9 cellular contexts compared by ENCODE assay signal in genomic region chr18:46264255-46264654, GRCh38.
DNase-seq lines count a peak whose midpoint lies in the region; ATAC-seq, FAIRE-seq and TF ChIP-seq lines count a peak whose summit lies in the region.
"Had no signal": no experiment of that assay in that cellular context is flagged by ENCODE, and none has a peak within 500 bp of the region (broad histone marks: within the 10 kb centered on the region; RNA-seq: fewer than 3 reads in every experiment).

No MANE protein-coding gene starts in this region.

- H3K36me3 Mint-ChIP-seq in CD8-positive, alpha-beta T cell: peaks cover 73% of the 10 kb centered on the region
- H3K36me3 Mint-ChIP-seq in HFFc6 (ENCODE audit: low read depth): peaks cover 38% of the 10 kb centered on the region
- H3K36me3 Mint-ChIP-seq in activated naive CD8-positive, alpha-beta T cell: peaks cover 26% of the 10 kb centered on the region

- no peaks in the 10 kb centered on the region for H3K27me3 Mint-ChIP-seq in CD8-positive, alpha-beta T cell (ENCODE audit: low read depth)
- peaks cover 1% of the 10 kb centered on the region; the same call in 1 of the 2 replicates for H3K27me3 Mint-ChIP-seq in HFFc6 (ENCODE audit: insufficient read depth)
- H3K27me3 Mint-ChIP-seq in activated naive CD8-positive, alpha-beta T cell: no peaks in the 10 kb centered on the region

- no peaks in the 10 kb centered on the region for H3K4me1 ChIP-seq in CD8-positive, alpha-beta T cell (ENCODE audit: insufficient read depth, low read length)

- H3K9me3 ChIP-seq in CD8-positive, alpha-beta T cell (ENCODE audit: low read length): no peaks in the 10 kb centered on the region

- H3K36me3 ChIP-seq in CD8-positive, alpha-beta T cell (ENCODE audit: insufficient read depth, low read length): peaks cover 17% of the 10 kb centered on the region

- H3K4me1 Mint-ChIP-seq in CD8-positive, alpha-beta T cell (ENCODE audit: low read depth): peaks cover 30% of the 10 kb centered on the region
- H3K4me1 Mint-ChIP-seq in HFFc6 (ENCODE audit: low read depth): peaks cover 69% of the 10 kb centered on the region
- H3K4me1 Mint-ChIP-seq in activated naive CD8-positive, alpha-beta T cell (ENCODE audit: low read depth): peaks cover 47% of the 10 kb centered on the region

- H3K4me3 Mint-ChIP-seq in CD8-positive, alpha-beta T cell: no peak overlapping the region
- no peak overlapping the region for H3K4me3 Mint-ChIP-seq in HFFc6
- no peak overlapping the region for H3K4me3 Mint-ChIP-seq in activated naive CD8-positive, alpha-beta T cell

- CTCF ChIA-PET in CD8-positive, alpha-beta T cell (lab: Charles Lee): no interaction called here

- H3K27ac ChIP-seq in CD8-positive, alpha-beta T cell (ENCODE audit: low read depth, low read length): no peak overlapping the region

- no peaks in the 10 kb centered on the region for H3K27me3 ChIP-seq in CD8-positive, alpha-beta T cell (ENCODE audit: insufficient read depth, low read length)

- no peak for FAIRE-seq in frontal cortex (lab: Jason Lieb, UNC)
- FAIRE-seq: G401.6 had no signal

- no peak overlapping the region for H3K27ac Mint-ChIP-seq in CD8-positive, alpha-beta T cell
- H3K27ac Mint-ChIP-seq in HFFc6: peak overlapping the region; percentile 92
- H3K27ac Mint-ChIP-seq in activated naive CD8-positive, alpha-beta T cell: peak overlapping the region; percentile 68

- DNase-seq in CD8-positive, alpha-beta T cell: no peak
- peak; percentile 45 for DNase-seq in HFFc6
- DNase-seq in iris pigment epithelial cell (ENCODE audit: low read depth): peak; percentile 42
- no peak for DNase-seq in stimulated activated CD4-positive, alpha-beta T cell treated with anti-CD3 and anti-CD28 coated beads, Interleukin-4, amount 100 ng/mL, for 1 hour
- no peak for DNase-seq in frontal cortex (ENCODE audit: low spot score in 2 of 2)
- DNase-seq in NCI-H1092 (lab: John Stamatoyannopoulos, UW): no peak

- no peaks in the 10 kb centered on the region for H3K9me3 Mint-ChIP-seq in CD8-positive, alpha-beta T cell
- H3K9me3 Mint-ChIP-seq in HFFc6: no peaks in the 10 kb centered on the region
- H3K9me3 Mint-ChIP-seq in activated naive CD8-positive, alpha-beta T cell (ENCODE audit: low read depth): no peaks in the 10 kb centered on the region

- TF ChIP-seq CTCF in CD8-positive, alpha-beta T cell (IDR thresholded peaks at IDR 0.05): no peak
- TF ChIP-seq CTCF in HFFc6 (IDR thresholded peaks at IDR 0.05): peak; percentile 20; the same call in 1 of the 2 replicates

- POLR2A ChIA-PET in CD8-positive, alpha-beta T cell (lab: Charles Lee): no interaction called here

- H3K4me3 ChIP-seq in CD8-positive, alpha-beta T cell (ENCODE audit: low read depth, low read length): no peak overlapping the region

- intact Hi-C loops in CD8-positive, alpha-beta T cell (cut with DNase I, micrococcal nuclease): no loop called here

- ATAC-seq in CD8-positive, alpha-beta T cell: peak; percentile 38
- no peak for ATAC-seq in GM19324 (IDR thresholded peaks at IDR 0.05; ENCODE audit: low FRiP score, unreplicated experiment)

Comparison
In these comparisons a context has a peak if more than half of its experiments do, and no peak if none do; other contexts are left out.
1. DNase-seq: peak in HFFc6 (single experiment) and iris pigment epithelial cell (single experiment); none in CD8-positive, alpha-beta T cell (0 of 7), stimulated activated CD4-positive, alpha-beta T cell treated with anti-CD3 and anti-CD28 coated beads, Interleukin-4, amount 100 ng/mL, for 1 hour (single experiment), frontal cortex (0 of 2) and NCI-H1092 (single experiment).